Comparison of ENCODE assay signal across 8 cellular contexts in the genomic region with DNA sequence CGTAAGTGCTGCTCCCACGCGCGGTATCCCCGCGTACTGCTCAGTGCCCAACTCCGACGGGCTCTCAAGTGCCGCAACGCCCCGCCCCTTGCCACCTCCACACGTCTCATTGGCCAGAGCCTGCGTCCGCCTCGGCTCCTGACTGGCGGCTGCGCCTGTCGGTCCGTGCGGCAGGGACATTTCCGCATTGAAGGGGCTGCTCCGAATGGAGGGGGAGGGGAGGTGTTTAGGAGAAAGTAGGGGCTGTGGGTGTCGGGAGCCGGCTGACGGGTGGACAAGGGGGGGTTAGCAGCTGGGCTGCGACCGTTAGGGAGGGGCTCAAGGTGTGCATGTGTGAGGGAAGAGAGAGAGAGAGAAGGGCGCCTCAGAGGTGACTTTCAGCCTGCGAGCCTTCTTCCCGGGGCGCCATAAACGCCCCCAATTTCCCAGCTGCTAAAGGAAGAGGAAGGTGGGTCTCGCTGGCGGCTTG. TPM values are rescaled to one million over a fixed set of nuclear protein-coding genes. Genes with fewer than 3 reads are reported as not detected.
A peak's percentile ranks its signal among the peaks of the same experiment; 100 is the strongest.
DNase-seq lines count a peak whose midpoint lies in the region; ATAC-seq, FAIRE-seq and TF ChIP-seq lines count a peak whose summit lies in the region.

No MANE protein-coding gene starts in this region.

- H4K20me1 ChIP-seq in MM.1S (ENCODE audit: insufficient read depth, low read length) (no peaks in the 10 kb centered on the region), neural cell (ENCODE audit: insufficient read depth) (no peaks in the 10 kb centered on the region)

- peak overlapping the region; percentile 95 to 100 for H3K27ac Mint-ChIP-seq in stimulated activated naive CD8-positive, alpha-beta T cell treated with anti-CD3 and anti-CD28 coated beads, Interleukin-15, amount 100 ng/mL, for 72 hours

- peaks cover 11% of the 10 kb centered on the region for H3K4me1 ChIP-seq in MM.1S (ENCODE audit: low read length)

- H3K4me3 ChIP-seq in MM.1S (ENCODE audit: low read length) (peak overlapping the region; percentile 93), fibroblast of villous mesenchyme (ENCODE audit: low read depth, low read length) (peak overlapping the region; percentile 84), neural cell (ENCODE audit: low read length) (peak overlapping the region; percentile 90)

- H3K9me2 ChIP-seq in MM.1S (replicated peaks; ENCODE audit: insufficient read depth, low read length): no peaks in the 10 kb centered on the region
- H3K9me2 ChIP-seq in neural cell (ENCODE audit: insufficient read depth, low read length): no peaks in the 10 kb centered on the region

- peak overlapping the region; percentile 84 for H2AFZ ChIP-seq in MM.1S (ENCODE audit: low read length)
- peak overlapping the region; percentile 86 for H2AFZ ChIP-seq in neural cell (ENCODE audit: low read depth, low read length)

- ATAC-seq in stimulated activated naive CD8-positive, alpha-beta T cell treated with anti-CD3 and anti-CD28 coated beads, Interleukin-15, amount 100 ng/mL, for 72 hours: peak; percentile 94

- FAIRE-seq in G401.6 (lab: Jason Lieb, UNC): peak; percentile 94

- H3K9me3 ChIP-seq in MM.1S (replicated peaks; ENCODE audit: insufficient read depth, low read length) (no peaks in the 10 kb centered on the region), neural cell (ENCODE audit: low read length) (no peaks in the 10 kb centered on the region)

- peak; percentile 59 for TF ChIP-seq EP300 in neural cell (conservative IDR thresholded peaks at IDR 0.05; ENCODE audit: poor library complexity, severe bottlenecking)

- H3K9ac ChIP-seq in MM.1S (ENCODE audit: low read length) (peak overlapping the region; percentile 97), neural cell (ENCODE audit: low read length) (peak overlapping the region; percentile 80)

- H3K27me3 ChIP-seq in MM.1S (replicated peaks; ENCODE audit: insufficient read depth, low read length) (no peaks in the 10 kb centered on the region), neural cell (ENCODE audit: insufficient read depth, low read depth, low read length) (no peaks in the 10 kb centered on the region)

- H3K27ac ChIP-seq in MM.1S (ENCODE audit: low read length): peak overlapping the region; percentile 95
- peak overlapping the region; percentile 75 for H3K27ac ChIP-seq in neural cell (ENCODE audit: low read length)

- H3K4me2 ChIP-seq in MM.1S (ENCODE audit: low read depth, low read length) (peak overlapping the region; percentile 82), neural cell (ENCODE audit: low read length) (peak overlapping the region; percentile 89)

- peaks cover 44% of the 10 kb centered on the region for H3K4me1 Mint-ChIP-seq in stimulated activated naive CD8-positive, alpha-beta T cell treated with anti-CD3 and anti-CD28 coated beads, Interleukin-15, amount 100 ng/mL, for 72 hours

- H3K36me3 ChIP-seq in MM.1S (replicated peaks; ENCODE audit: insufficient read depth, low read length) (no peaks in the 10 kb centered on the region), neural cell (ENCODE audit: insufficient read depth, low read length) (no peaks in the 10 kb centered on the region)

- DNase-seq in HCEC 1CT: peak; percentile 98
- DNase-seq in MM.1S: peak; percentile 99
- DNase-seq in SHP77 treated with DMSO at 0.1 percent for 48 hours (lab: John Stamatoyannopoulos, UW): peak; percentile 94
- DNase-seq in activated gamma-delta T cell treated with Interleukin-2 at 50 U/mL for 16 hours: peak; percentile 98
- peak; percentile 99 for DNase-seq in fibroblast of villous mesenchyme (ENCODE audit: low read depth)
- DNase-seq in stimulated activated naive CD8-positive, alpha-beta T cell treated with anti-CD3 and anti-CD28 coated beads, Interleukin-15, amount 100 ng/mL, for 72 hours: peak; percentile 96 to 98

- no peak for TF ChIP-seq RAD21 in neural cell (conservative IDR thresholded peaks at IDR 0.05)

- no peak; the same call in 1 of the 2 replicates for TF ChIP-seq CTCF in MM.1S (IDR thresholded peaks at IDR 0.05; ENCODE audit: low read length)
- no peak for TF ChIP-seq CTCF in fibroblast of villous mesenchyme (IDR thresholded peaks at IDR 0.05; ENCODE audit: insufficient read depth, low read depth, low read length)
- peak; percentile 6 for TF ChIP-seq CTCF in neural cell (IDR thresholded peaks at IDR 0.05; ENCODE audit: poor library complexity, severe bottlenecking)

- no peaks in the 10 kb centered on the region for H3K9me3 Mint-ChIP-seq in stimulated activated naive CD8-positive, alpha-beta T cell treated with anti-CD3 and anti-CD28 coated beads, Interleukin-15, amount 100 ng/mL, for 72 hours

- H3K79me2 ChIP-seq in MM.1S (ENCODE audit: low read length) (peaks cover 41% of the 10 kb centered on the region), neural cell (replicated peaks; ENCODE audit: insufficient read depth, low read length) (peaks cover 26% of the 10 kb centered on the region)

- H3K4me3 Mint-ChIP-seq in stimulated activated naive CD8-positive, alpha-beta T cell treated with anti-CD3 and anti-CD28 coated beads, Interleukin-15, amount 100 ng/mL, for 72 hours: peak overlapping the region; percentile 89 to 94

- no peaks in the 10 kb centered on the region for H3K27me3 Mint-ChIP-seq in stimulated activated naive CD8-positive, alpha-beta T cell treated with anti-CD3 and anti-CD28 coated beads, Interleukin-15, amount 100 ng/mL, for 72 hours

- peaks cover 14% of the 10 kb centered on the region for H3F3A ChIP-seq in MM.1S (ENCODE audit: insufficient read depth, low read length)
- H3F3A ChIP-seq in neural cell (ENCODE audit: insufficient read depth, low read length, poor library complexity, severe bottlenecking): no peaks in the 10 kb centered on the region

TF ChIP-seq in neural cell, 6 proteins besides CTCF, POLR2A, EP300 and RAD21:
- TF ChIP-seq REST (IDR thresholded peaks at IDR 0.05; ENCODE audit: borderline replicate concordance): no peak
- TF ChIP-seq MXI1 (conservative IDR thresholded peaks at IDR 0.05; ENCODE audit: poor library complexity, severe bottlenecking): peak; percentile 47
- peak; percentile 80 for TF ChIP-seq TAF1 (IDR thresholded peaks at IDR 0.05; ENCODE audit: low read depth)
- TF ChIP-seq POLR2AphosphoS5 (IDR thresholded peaks at IDR 0.05): peak; percentile 85

RNA-seq across cellular contexts. Expression of gene UGP2, which starts 0.9 kb away (rescaled TPM):
- total RNA-seq in fibroblast of villous mesenchyme: 148 and 221 TPM in 2 replicates
- 51.7 and 55.6 TPM in 2 replicates for polyA plus RNA-seq in neural cell
- 55.5 and 57.9 TPM in 2 replicates for polyA minus RNA-seq in neural cell

Comparison
In these comparisons a context has a peak if more than half of its experiments do, and no peak if none do; other contexts are left out.
1. Peak in every context shown above with its lines: DNase-seq, ATAC-seq, H3K4me3 ChIP-seq and H3K27ac ChIP-seq.